Comparison of ENCODE assay signal across 1 cellular context in the genomic region with DNA sequence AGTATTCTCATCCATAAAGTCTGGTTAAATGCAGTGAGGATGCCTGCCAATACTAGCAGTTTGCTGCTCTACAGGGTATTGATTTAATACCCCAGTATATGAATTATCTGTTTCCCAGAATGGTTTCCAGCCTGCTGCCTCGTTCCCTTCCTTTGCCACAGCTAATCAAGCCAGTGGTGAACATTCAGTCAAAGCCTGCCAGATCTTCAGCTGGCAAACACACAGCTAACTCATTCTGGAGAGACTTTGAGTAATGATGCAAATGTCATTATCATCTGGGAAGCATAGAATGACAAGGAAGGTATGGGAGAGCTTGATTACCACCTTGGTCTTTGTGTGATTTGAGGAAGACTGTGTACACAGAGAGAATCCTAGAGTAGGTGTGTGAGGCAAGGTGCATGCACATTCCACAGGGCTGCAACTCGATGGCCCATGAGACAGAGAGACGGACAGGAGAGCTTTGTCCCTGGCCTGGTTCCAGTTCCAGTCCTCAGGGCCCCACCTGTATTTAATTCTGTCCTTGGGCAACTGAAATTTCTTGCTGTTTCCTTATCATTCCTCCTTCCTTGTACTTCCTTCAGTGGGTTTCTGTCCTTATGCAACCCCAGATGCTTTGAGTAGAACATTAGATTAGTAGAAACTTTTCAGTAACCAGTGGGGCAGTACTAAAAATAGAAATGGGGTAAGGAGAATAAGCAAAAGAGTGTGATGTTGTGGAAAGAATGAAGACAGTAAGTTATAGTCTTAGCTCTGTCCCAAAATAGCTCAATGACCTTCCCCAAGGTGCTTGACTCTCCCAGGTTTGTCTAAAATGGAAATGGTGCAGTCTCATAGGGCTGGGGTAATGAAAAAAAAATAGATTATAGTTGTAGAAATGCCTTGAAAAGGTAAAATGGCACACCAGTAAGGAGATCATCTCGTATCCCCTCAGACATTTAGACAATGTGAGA.
A peak's percentile ranks its signal among the peaks of the same experiment; 100 is the strongest.
TF ChIP-seq lines count a peak whose summit lies in the region.

No MANE protein-coding gene starts in this region.

TF ChIP-seq in K562, 482 proteins besides CTCF, POLR2A, EP300 and RAD21 (continued from another document and continues in another):
- TF ChIP-seq ARID4B (CRISPR knock-in tag; IDR thresholded peaks at IDR 0.05) (no peak), ZNF12 (CRISPR knock-in tag; IDR thresholded peaks at IDR 0.05) (no peak), RCOR1 (IDR thresholded peaks at IDR 0.05; ENCODE audit: borderline replicate concordance in 1 of 2, low read depth in 2 of 2, low read length in 2 of 2) (no peak), NFYB (IDR thresholded peaks at IDR 0.05; ENCODE audit: extremely low read depth, insufficient read length) (no peak), TEAD4 (IDR thresholded peaks at IDR 0.05; ENCODE audit: low read length) (no peak), TEAD4 (CRISPR knock-in tag; IDR thresholded peaks at IDR 0.05; ENCODE audit: borderline replicate concordance) (no peak), MEF2D (tag; conservative IDR thresholded peaks at IDR 0.05; ENCODE audit: low read depth) (peak; percentile 77), POLR3A (IDR thresholded peaks at IDR 0.05; ENCODE audit: borderline replicate concordance, extremely low read depth, insufficient read depth, insufficient read length) (no peak), FOXO4 (CRISPR knock-in tag; IDR thresholded peaks at IDR 0.05) (no peak), CTCFL (IDR thresholded peaks at IDR 0.05; ENCODE audit: borderline replicate concordance, insufficient read depth, low read depth, low read length, poor library complexity, severe bottlenecking) (no peak), HDAC3 (IDR thresholded peaks at IDR 0.05; ENCODE audit: borderline replicate concordance, partially characterized antibody) (no peak), FOXJ3 (CRISPR knock-in tag; IDR thresholded peaks at IDR 0.05) (no peak), ZBTB17 (CRISPR knock-in tag; IDR thresholded peaks at IDR 0.05) (no peak), POLR2H (tag; IDR thresholded peaks at IDR 0.05; ENCODE audit: low read depth) (no peak), NFATC3 (IDR thresholded peaks at IDR 0.05) (no peak), ZNF586 (CRISPR knock-in tag; conservative IDR thresholded peaks at IDR 0.05) (no peak), SMARCA4 (IDR thresholded peaks at IDR 0.05) (no peak), ZNF551 (CRISPR knock-in tag; IDR thresholded peaks at IDR 0.05) (no peak), KLF6 (CRISPR knock-in tag; IDR thresholded peaks at IDR 0.05; ENCODE audit: borderline replicate concordance) (no peak), CEBPZ (IDR thresholded peaks at IDR 0.05; ENCODE audit: borderline replicate concordance, low read depth, low read length) (no peak), TAL1 (IDR thresholded peaks at IDR 0.05) (0 out of 2 replicates have a peak, but pooled peaks have one; percentile 1), BDP1 (IDR thresholded peaks at IDR 0.05; ENCODE audit: insufficient read depth, insufficient read length) (no peak), PHF21A (IDR thresholded peaks at IDR 0.05; ENCODE audit: borderline replicate concordance, low read depth) (no peak), ZEB2 (IDR thresholded peaks at IDR 0.05) (0 out of 2 replicates have a peak, but pooled peaks have one; percentile 40), CHD1 (IDR thresholded peaks at IDR 0.05; ENCODE audit: low read length) (no peak), TCF7L2 (IDR thresholded peaks at IDR 0.05; ENCODE audit: low read depth, low read length) (no peak), SNRNP70 (optimal IDR thresholded peaks at IDR 0.05; ENCODE audit: low read depth, low read length) (no peak), ZNF384 (IDR thresholded peaks at IDR 0.05; ENCODE audit: low read depth, low read length) (no peak), YY1 (IDR thresholded peaks at IDR 0.05; ENCODE audit: borderline replicate concordance in 1 of 3, control insufficient read depth in 1 of 3, extremely low read depth in 1 of 3, insufficient read depth in 3 of 3, insufficient read length in 1 of 3, insufficient replicate concordance in 2 of 3, low read depth in 1 of 3, low read length in 2 of 3) (no peak), KDM2B (CRISPR knock-in tag; IDR thresholded peaks at IDR 0.05) (no peak), RBM22 (IDR thresholded peaks at IDR 0.05; ENCODE audit: low read depth, low read length, poor library complexity, severe bottlenecking) (no peak)
- TF ChIP-seq, protein P1, sequence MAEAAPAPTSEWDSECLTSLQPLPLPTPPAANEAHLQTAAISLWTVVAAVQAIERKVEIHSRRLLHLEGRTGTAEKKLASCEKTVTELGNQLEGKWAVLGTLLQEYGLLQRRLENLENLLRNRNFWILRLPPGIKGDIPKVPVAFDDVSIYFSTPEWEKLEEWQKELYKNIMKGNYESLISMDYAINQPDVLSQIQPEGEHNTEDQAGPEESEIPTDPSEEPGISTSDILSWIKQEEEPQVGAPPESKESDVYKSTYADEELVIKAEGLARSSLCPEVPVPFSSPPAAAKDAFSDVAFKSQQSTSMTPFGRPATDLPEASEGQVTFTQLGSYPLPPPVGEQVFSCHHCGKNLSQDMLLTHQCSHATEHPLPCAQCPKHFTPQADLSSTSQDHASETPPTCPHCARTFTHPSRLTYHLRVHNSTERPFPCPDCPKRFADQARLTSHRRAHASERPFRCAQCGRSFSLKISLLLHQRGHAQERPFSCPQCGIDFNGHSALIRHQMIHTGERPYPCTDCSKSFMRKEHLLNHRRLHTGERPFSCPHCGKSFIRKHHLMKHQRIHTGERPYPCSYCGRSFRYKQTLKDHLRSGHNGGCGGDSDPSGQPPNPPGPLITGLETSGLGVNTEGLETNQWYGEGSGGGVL (CRISPR knock-in tag; IDR thresholded peaks at IDR 0.05): no peak
- TF ChIP-seq, protein P2, sequence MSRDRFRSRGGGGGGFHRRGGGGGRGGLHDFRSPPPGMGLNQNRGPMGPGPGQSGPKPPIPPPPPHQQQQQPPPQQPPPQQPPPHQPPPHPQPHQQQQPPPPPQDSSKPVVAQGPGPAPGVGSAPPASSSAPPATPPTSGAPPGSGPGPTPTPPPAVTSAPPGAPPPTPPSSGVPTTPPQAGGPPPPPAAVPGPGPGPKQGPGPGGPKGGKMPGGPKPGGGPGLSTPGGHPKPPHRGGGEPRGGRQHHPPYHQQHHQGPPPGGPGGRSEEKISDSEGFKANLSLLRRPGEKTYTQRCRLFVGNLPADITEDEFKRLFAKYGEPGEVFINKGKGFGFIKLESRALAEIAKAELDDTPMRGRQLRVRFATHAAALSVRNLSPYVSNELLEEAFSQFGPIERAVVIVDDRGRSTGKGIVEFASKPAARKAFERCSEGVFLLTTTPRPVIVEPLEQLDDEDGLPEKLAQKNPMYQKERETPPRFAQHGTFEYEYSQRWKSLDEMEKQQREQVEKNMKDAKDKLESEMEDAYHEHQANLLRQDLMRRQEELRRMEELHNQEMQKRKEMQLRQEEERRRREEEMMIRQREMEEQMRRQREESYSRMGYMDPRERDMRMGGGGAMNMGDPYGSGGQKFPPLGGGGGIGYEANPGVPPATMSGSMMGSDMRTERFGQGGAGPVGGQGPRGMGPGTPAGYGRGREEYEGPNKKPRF (IDR thresholded peaks at IDR 0.05; ENCODE audit: low read depth, low read length): no peak
- TF ChIP-seq, protein P3, sequence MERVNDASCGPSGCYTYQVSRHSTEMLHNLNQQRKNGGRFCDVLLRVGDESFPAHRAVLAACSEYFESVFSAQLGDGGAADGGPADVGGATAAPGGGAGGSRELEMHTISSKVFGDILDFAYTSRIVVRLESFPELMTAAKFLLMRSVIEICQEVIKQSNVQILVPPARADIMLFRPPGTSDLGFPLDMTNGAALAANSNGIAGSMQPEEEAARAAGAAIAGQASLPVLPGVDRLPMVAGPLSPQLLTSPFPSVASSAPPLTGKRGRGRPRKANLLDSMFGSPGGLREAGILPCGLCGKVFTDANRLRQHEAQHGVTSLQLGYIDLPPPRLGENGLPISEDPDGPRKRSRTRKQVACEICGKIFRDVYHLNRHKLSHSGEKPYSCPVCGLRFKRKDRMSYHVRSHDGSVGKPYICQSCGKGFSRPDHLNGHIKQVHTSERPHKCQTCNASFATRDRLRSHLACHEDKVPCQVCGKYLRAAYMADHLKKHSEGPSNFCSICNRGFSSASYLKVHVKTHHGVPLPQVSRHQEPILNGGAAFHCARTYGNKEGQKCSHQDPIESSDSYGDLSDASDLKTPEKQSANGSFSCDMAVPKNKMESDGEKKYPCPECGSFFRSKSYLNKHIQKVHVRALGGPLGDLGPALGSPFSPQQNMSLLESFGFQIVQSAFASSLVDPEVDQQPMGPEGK (CRISPR knock-in tag; IDR thresholded peaks at IDR 0.05; ENCODE audit: borderline replicate concordance): no peak
- TF ChIP-seq, protein P4, sequence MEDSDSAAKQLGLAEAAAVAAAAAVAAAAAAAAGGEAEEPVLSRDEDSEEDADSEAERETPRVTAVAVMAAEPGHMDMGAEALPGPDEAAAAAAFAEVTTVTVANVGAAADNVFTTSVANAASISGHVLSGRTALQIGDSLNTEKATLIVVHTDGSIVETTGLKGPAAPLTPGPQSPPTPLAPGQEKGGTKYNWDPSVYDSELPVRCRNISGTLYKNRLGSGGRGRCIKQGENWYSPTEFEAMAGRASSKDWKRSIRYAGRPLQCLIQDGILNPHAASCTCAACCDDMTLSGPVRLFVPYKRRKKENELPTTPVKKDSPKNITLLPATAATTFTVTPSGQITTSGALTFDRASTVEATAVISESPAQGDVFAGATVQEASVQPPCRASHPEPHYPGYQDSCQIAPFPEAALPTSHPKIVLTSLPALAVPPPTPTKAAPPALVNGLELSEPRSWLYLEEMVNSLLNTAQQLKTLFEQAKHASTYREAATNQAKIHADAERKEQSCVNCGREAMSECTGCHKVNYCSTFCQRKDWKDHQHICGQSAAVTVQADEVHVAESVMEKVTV (CRISPR knock-in tag; IDR thresholded peaks at IDR 0.05): no peak
